9 cellular contexts compared by ENCODE assay signal in the genomic region with DNA sequence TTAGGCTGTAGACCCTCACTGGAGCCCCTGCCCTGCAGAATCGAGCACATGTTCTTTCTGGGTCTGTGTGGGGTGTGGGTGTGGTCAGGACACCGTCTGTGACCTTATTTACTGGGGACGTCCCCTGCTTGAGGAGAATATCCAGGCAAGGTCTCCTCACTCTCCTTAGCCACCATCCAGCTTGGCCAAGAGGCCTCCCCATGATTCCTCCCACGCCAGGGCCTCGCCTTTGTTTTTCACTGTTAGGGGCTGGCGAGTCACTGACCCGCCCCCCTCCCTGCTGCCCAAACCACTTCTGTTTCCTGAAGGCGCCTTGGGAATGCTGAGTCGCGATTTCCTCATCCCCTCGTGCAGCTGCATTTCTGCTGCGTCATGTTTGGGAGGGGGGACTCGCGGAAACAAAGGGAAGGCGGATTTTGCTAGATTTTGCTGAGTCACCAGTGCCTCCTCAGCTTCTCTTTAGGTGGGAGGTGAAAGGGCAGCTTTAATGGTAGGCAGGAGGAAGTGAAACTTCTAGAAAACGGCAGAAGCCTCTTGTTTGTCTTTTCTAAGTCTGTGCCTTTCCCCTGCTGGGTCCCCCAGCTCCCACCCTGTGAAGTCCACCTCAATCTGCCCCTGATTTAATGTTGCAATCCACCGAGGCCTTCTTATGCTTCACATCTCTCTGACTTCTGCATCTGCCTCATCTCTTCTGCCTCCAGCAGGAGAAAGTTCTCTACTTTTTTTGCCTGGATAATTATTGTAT. TPM values are rescaled to one million over a fixed set of nuclear protein-coding genes. Genes with fewer than 3 reads are reported as not detected.
A peak's percentile ranks its signal among the peaks of the same experiment; 100 is the strongest.
DNase-seq lines count a peak whose midpoint lies in the region; ATAC-seq and TF ChIP-seq lines count a peak whose summit lies in the region.
"Had no signal": no experiment of that assay in that cellular context is flagged by ENCODE, and none has a peak within 500 bp of the region (broad histone marks: within the 10 kb centered on the region; RNA-seq: fewer than 3 reads in every experiment).

No MANE protein-coding gene starts in this region.

- H3K27ac ChIP-seq in gastroesophageal sphincter, result peak overlapping the region; percentile 14 to 81 (median 74)
- H3K27ac ChIP-seq: VCaP had no signal

- peaks cover 28% of the 10 kb centered on the region for H3K4me1 Mint-ChIP-seq in activated naive CD4-positive, alpha-beta T cell treated with anti-CD3 and anti-CD28 coated beads, Interleukin-2, amount 10 ng/mL, durations not matched to agents 7 days and 5 days
- peaks cover 69% of the 10 kb centered on the region for H3K4me1 Mint-ChIP-seq in nephron progenitor cell

- peak; percentile 90 for DNase-seq in Ammon's horn (ENCODE audit: low spot score)
- peak; percentile 27 for DNase-seq in NCI-H748 treated with DMSO at 0.1 percent for 48 hours (lab: John Stamatoyannopoulos, UW)
- peak; percentile 45 for DNase-seq in activated naive CD4-positive, alpha-beta T cell treated with anti-CD3 and anti-CD28 coated beads, Interleukin-2, amount 10 ng/mL, durations not matched to agents 7 days and 5 days
- DNase-seq in nephron progenitor cell, result peak; percentile 81
- peak; percentile 96 for DNase-seq in ureter (ENCODE audit: low spot score)

- H3K27ac Mint-ChIP-seq in activated naive CD4-positive, alpha-beta T cell treated with anti-CD3 and anti-CD28 coated beads, Interleukin-2, amount 10 ng/mL, durations not matched to agents 7 days and 5 days, result peak overlapping the region; percentile 21
- peak overlapping the region; percentile 94 for H3K27ac Mint-ChIP-seq in nephron progenitor cell

- TF ChIP-seq EP300 in gastroesophageal sphincter (IDR thresholded peaks at IDR 0.05), result no peak

- no peaks in the 10 kb centered on the region for H3K9me3 Mint-ChIP-seq in activated naive CD4-positive, alpha-beta T cell treated with anti-CD3 and anti-CD28 coated beads, Interleukin-2, amount 10 ng/mL, durations not matched to agents 7 days and 5 days
- no peaks in the 10 kb centered on the region for H3K9me3 Mint-ChIP-seq in nephron progenitor cell

- H3K4me3 Mint-ChIP-seq in activated naive CD4-positive, alpha-beta T cell treated with anti-CD3 and anti-CD28 coated beads, Interleukin-2, amount 10 ng/mL, durations not matched to agents 7 days and 5 days, result no peak overlapping the region
- H3K4me3 Mint-ChIP-seq in nephron progenitor cell, result peak overlapping the region; percentile 28

- no peaks in the 10 kb centered on the region for H3K36me3 ChIP-seq in gastroesophageal sphincter

- ATAC-seq in GM18517 (IDR thresholded peaks at IDR 0.05; ENCODE audit: unreplicated experiment) (peak; percentile 69), HG03135 (IDR thresholded peaks at IDR 0.05; ENCODE audit: unreplicated experiment) (peak; percentile 58), gastroesophageal sphincter (peak; percentile 73)

- 9 to 24% methylated on average over 3 to 8 of the region's 17 CpGs for WGBS in gastroesophageal sphincter (ENCODE audit: low coverage in 1 of 2), 2 donors

- peak in 1 of 4 experiments; percentile 4 for TF ChIP-seq CTCF in gastroesophageal sphincter (IDR thresholded peaks at IDR 0.05)
- TF ChIP-seq CTCF in nephron progenitor cell (IDR thresholded peaks at IDR 0.05), result no peak

- H3K4me1 ChIP-seq in gastroesophageal sphincter, result peaks cover 0 to 49% (median 26%) of the 10 kb centered on the region in 3 donors

- H3K36me3 Mint-ChIP-seq in activated naive CD4-positive, alpha-beta T cell treated with anti-CD3 and anti-CD28 coated beads, Interleukin-2, amount 10 ng/mL, durations not matched to agents 7 days and 5 days, result peaks cover under 1% of the 10 kb centered on the region
- H3K36me3 Mint-ChIP-seq in nephron progenitor cell (ENCODE audit: low read depth), result no peaks in the 10 kb centered on the region

- no peaks in the 10 kb centered on the region for H3K9me3 ChIP-seq in gastroesophageal sphincter

- no peak for TF ChIP-seq POLR2A in gastroesophageal sphincter (IDR thresholded peaks at IDR 0.05)

- CTCF ChIA-PET in activated naive CD4-positive, alpha-beta T cell treated with anti-CD3 and anti-CD28 coated beads, Interleukin-2, amount 10 ng/mL, durations not matched to agents 7 days and 5 days (lab: Charles Lee), result no interaction called here

- H3K4me3 ChIP-seq in gastroesophageal sphincter, result no peak overlapping the region

- H3K27me3 ChIP-seq in gastroesophageal sphincter, result no peaks in the 10 kb centered on the region

- peaks cover 40% of the 10 kb centered on the region for H3K27me3 Mint-ChIP-seq in activated naive CD4-positive, alpha-beta T cell treated with anti-CD3 and anti-CD28 coated beads, Interleukin-2, amount 10 ng/mL, durations not matched to agents 7 days and 5 days
- peaks cover 18% of the 10 kb centered on the region for H3K27me3 Mint-ChIP-seq in nephron progenitor cell (ENCODE audit: low read depth, poor library complexity)

RNA-seq across cellular contexts. Expression of gene HMOX1, which starts 4.0 kb away (rescaled TPM):
- total RNA-seq in gastroesophageal sphincter (100 to 1,000 TPM in 1 of 4 donors, 10 to 100 TPM in 2, 1 to 10 TPM in 1; 3.0 to 317 (median 12.7) TPM), ureter (6.8 TPM)

RNA-seq across cellular contexts. Expression of gene MCM5, which starts 23.0 kb away (rescaled TPM):
- total RNA-seq in gastroesophageal sphincter (10 to 100 TPM; 14.5 to 19.2 (median 15.3) TPM), ureter (27.9 TPM)

Comparison
In these comparisons a context has a peak if more than half of its experiments do, and no peak if none do; other contexts are left out.
1. DNase-seq: peak in every context shown above with its lines; median percentile 96 in ureter; 90 in Ammon's horn; 81 in nephron progenitor cell; 45 in activated naive CD4-positive, alpha-beta T cell treated with anti-CD3 and anti-CD28 coated beads, Interleukin-2, amount 10 ng/mL, durations not matched to agents 7 days and 5 days; 27 in NCI-H748 treated with DMSO at 0.1 percent for 48 hours.